In genomic region chr3:148379763-148380162, GRCh38 we compare ENCODE assay signal across 8 cellular contexts.
A peak's percentile ranks its signal among the peaks of the same experiment; 100 is the strongest.
DNase-seq lines count a peak whose midpoint lies in the region; ATAC-seq and TF ChIP-seq lines count a peak whose summit lies in the region.

No MANE protein-coding gene starts in this region.

- H3K36me3 ChIP-seq in PC-9 (ENCODE audit: low read depth): no peaks in the 10 kb centered on the region
- no peaks in the 10 kb centered on the region for H3K36me3 ChIP-seq in prostate gland
- H3K36me3 ChIP-seq in vagina: no peaks in the 10 kb centered on the region

- H3K9me2 ChIP-seq in PC-9 (ENCODE audit: insufficient read depth): no peaks in the 10 kb centered on the region

- H3K27me3 ChIP-seq in PC-9 (ENCODE audit: insufficient read depth, low read depth): no peaks in the 10 kb centered on the region
- H3K27me3 ChIP-seq in prostate gland (replicated peaks; ENCODE audit: insufficient read depth): no peaks in the 10 kb centered on the region
- H3K27me3 ChIP-seq in vagina: no peaks in the 10 kb centered on the region

- POLR2A ChIA-PET in PC-9 (lab: Charles Lee; ENCODE audit: unreplicated experiment): interaction anchor here (0.5 to 0.7 kb wide), 3 partner anchors 216 to 557 kb away, joined by 3 to 6 read pairs (median 4); no protein-coding TSS in a partner anchor

- intact Hi-C loops in PC-9 (cut with micrococcal nuclease; ENCODE audit: unreplicated experiment): loop anchor here (1.0 to 5.0 kb wide), 3 partner anchors 340 to 564 kb away; no protein-coding TSS in a partner anchor
- intact Hi-C loops in prostate gland (cut with DNase I): loop anchor here (5.0 kb wide), 1 partner anchor 338 kb away; no protein-coding TSS in a partner anchor
- intact Hi-C loops in vagina (cut with DNase I): loop anchor here (5.0 kb wide), 1 partner anchor 563 kb away; no protein-coding TSS in a partner anchor

- H4K20me1 ChIP-seq in PC-9 (ENCODE audit: insufficient read depth): no peaks in the 10 kb centered on the region

- no peak overlapping the region for H3K4me2 ChIP-seq in PC-9

- H3K27ac ChIP-seq in PC-9: no peak overlapping the region
- H3K27ac ChIP-seq in prostate gland: no peak overlapping the region
- no peak overlapping the region for H3K27ac ChIP-seq in vagina

- DNase-seq in DMS153 treated with DMSO at 0.1 percent for 48 hours (lab: John Stamatoyannopoulos, UW; ENCODE audit: unreplicated experiment) (peak; percentile 28), PC-9 (no peak), fibroblast of mammary gland (ENCODE audit: low read depth) (peak; percentile 76), prostate gland (ENCODE audit: low spot score) (peak; percentile 5), DMS79 (lab: John Stamatoyannopoulos, UW) (no peak), vagina (ENCODE audit: extremely low spot score in 2 of 2) (no peak)

- H3K79me2 ChIP-seq in PC-9 (ENCODE audit: low read depth): no peaks in the 10 kb centered on the region

- no peaks in the 10 kb centered on the region for H3F3A ChIP-seq in PC-9 (ENCODE audit: insufficient read depth, low read depth)

- H3K4me3 ChIP-seq in PC-9 (no peak overlapping the region), fibroblast of mammary gland (ENCODE audit: control insufficient read depth, low read depth, low read length) (no peak overlapping the region), prostate gland (no peak overlapping the region), vagina (no peak overlapping the region)

- CTCF ChIA-PET in PC-9 (lab: Charles Lee): interaction anchor here (0.5 to 3.0 kb wide), 4 partner anchors 338 to 568 kb away, joined by 3 to 18 read pairs (median 4); no protein-coding TSS in a partner anchor

- TF ChIP-seq POLR2A in prostate gland (IDR thresholded peaks at IDR 0.05) (no peak), vagina (IDR thresholded peaks at IDR 0.05) (no peak)

- ATAC-seq in GM19467 (IDR thresholded peaks at IDR 0.05; ENCODE audit: unreplicated experiment) (peak; percentile 87), HG03439 (IDR thresholded peaks at IDR 0.05; ENCODE audit: unreplicated experiment) (peak; percentile 93)

- BruUV-seq in PC-9 (replicated peaks; lab: Mats Ljungman, UMichigan): no TSS peak

- TF ChIP-seq CTCF in PC-9 (conservative IDR thresholded peaks at IDR 0.05) (peak; percentile 62), fibroblast of mammary gland (conservative IDR thresholded peaks at IDR 0.05; ENCODE audit: control insufficient read depth, insufficient read depth, low read depth, low read length) (peak; percentile 72), prostate gland (IDR thresholded peaks at IDR 0.05) (peak in 3 of 4 experiments; percentile 41 to 66 (median 54)), vagina (IDR thresholded peaks at IDR 0.05) (peak in 1 of 3 experiments; percentile 42)

- H3K9me3 ChIP-seq in PC-9 (ENCODE audit: insufficient read depth, low read depth) (no peaks in the 10 kb centered on the region), prostate gland (no peaks in the 10 kb centered on the region), vagina (no peaks in the 10 kb centered on the region)

- WGBS in prostate gland: 46% methylated on average over 3 of the region's 3 CpGs

- no peaks in the 10 kb centered on the region for H3K4me1 ChIP-seq in PC-9 (replicated peaks; ENCODE audit: insufficient read depth)
- H3K4me1 ChIP-seq in prostate gland (replicated peaks): no peaks in the 10 kb centered on the region
- no peaks in the 10 kb centered on the region for H3K4me1 ChIP-seq in vagina

- no peak overlapping the region for H2AFZ ChIP-seq in PC-9

Comparison
In these comparisons a context has a peak if more than half of its experiments do, and no peak if none do; other contexts are left out.
1. DNase-seq: peak in DMS153 treated with DMSO at 0.1 percent for 48 hours (single experiment), fibroblast of mammary gland (single experiment) and prostate gland (single experiment); none in PC-9 (0 of 2), DMS79 (single experiment) and vagina (0 of 2).